17 cellular contexts compared by ENCODE assay signal in genomic region chr13:103229674-103230073, GRCh38.
"Had no signal": no experiment of that assay in that cellular context is flagged by ENCODE, and none has a peak within 500 bp of the region (broad histone marks: within the 10 kb centered on the region; RNA-seq: fewer than 3 reads in every experiment).

No MANE protein-coding gene starts in this region.

- ATAC-seq: K562 had no signal

- DNase-seq: Kasumi-1, MM.1S, NCI-H1092 treated with DMSO at 0.1 percent for 48 hours, NCI-H1436, NCI-H1694, NCI-H187 treated with DMSO at 0.1 percent for 48 hours, NCI-H2029 treated with DMSO at 0.1 percent for 48 hours, NCI-H226, NCI-H446, NCI-H510A, NCI-H524 treated with DMSO at 0.1 percent for 48 hours, NCI-H69, NCI-H774, Right ventricle myocardium superior, RPMI8226, SIG-M5 had no signal
